ENCODE assay signal across 1 cellular context in genomic region chr17:50550661-50551432, GRCh38.
TF ChIP-seq lines count a peak whose summit lies in the region.

No MANE protein-coding gene starts in this region.

TF ChIP-seq in HepG2, 621 proteins besides CTCF, POLR2A, EP300 and RAD21 (continued from another document and continues in another):
- TF ChIP-seq, protein P1, sequence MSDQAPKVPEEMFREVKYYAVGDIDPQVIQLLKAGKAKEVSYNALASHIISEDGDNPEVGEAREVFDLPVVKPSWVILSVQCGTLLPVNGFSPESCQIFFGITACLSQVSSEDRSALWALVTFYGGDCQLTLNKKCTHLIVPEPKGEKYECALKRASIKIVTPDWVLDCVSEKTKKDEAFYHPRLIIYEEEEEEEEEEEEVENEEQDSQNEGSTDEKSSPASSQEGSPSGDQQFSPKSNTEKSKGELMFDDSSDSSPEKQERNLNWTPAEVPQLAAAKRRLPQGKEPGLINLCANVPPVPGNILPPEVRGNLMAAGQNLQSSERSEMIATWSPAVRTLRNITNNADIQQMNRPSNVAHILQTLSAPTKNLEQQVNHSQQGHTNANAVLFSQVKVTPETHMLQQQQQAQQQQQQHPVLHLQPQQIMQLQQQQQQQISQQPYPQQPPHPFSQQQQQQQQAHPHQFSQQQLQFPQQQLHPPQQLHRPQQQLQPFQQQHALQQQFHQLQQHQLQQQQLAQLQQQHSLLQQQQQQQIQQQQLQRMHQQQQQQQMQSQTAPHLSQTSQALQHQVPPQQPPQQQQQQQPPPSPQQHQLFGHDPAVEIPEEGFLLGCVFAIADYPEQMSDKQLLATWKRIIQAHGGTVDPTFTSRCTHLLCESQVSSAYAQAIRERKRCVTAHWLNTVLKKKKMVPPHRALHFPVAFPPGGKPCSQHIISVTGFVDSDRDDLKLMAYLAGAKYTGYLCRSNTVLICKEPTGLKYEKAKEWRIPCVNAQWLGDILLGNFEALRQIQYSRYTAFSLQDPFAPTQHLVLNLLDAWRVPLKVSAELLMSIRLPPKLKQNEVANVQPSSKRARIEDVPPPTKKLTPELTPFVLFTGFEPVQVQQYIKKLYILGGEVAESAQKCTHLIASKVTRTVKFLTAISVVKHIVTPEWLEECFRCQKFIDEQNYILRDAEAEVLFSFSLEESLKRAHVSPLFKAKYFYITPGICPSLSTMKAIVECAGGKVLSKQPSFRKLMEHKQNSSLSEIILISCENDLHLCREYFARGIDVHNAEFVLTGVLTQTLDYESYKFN (CRISPR knock-in tag; conservative IDR thresholded peaks at IDR 0.05): no peak
- TF ChIP-seq ZNF460 (CRISPR knock-in tag; IDR thresholded peaks at IDR 0.05; ENCODE audit: borderline replicate concordance) (no peak), ARNT2 (CRISPR knock-in tag; IDR thresholded peaks at IDR 0.05; ENCODE audit: low read depth) (no peak), ZFP37 (CRISPR knock-in tag; IDR thresholded peaks at IDR 0.05; ENCODE audit: borderline replicate concordance) (no peak), ZNF616 (CRISPR knock-in tag; IDR thresholded peaks at IDR 0.05; ENCODE audit: low read depth) (no peak), ZNF615 (CRISPR knock-in tag; IDR thresholded peaks at IDR 0.05; ENCODE audit: borderline replicate concordance) (no peak), SRF (IDR thresholded peaks at IDR 0.05; ENCODE audit: low read depth, low read length) (no peak), ZBTB3 (CRISPR knock-in tag; IDR thresholded peaks at IDR 0.05; ENCODE audit: borderline replicate concordance, low read depth) (no peak), SALL1 (CRISPR knock-in tag; IDR thresholded peaks at IDR 0.05) (peak; percentile 68; the same call in 1 of the 2 replicates), ZSCAN5A (CRISPR knock-in tag; IDR thresholded peaks at IDR 0.05; ENCODE audit: borderline replicate concordance) (no peak), RELA (CRISPR knock-in tag; IDR thresholded peaks at IDR 0.05) (peak; percentile 87; the same call in 1 of the 2 replicates), ZBTB46 (CRISPR knock-in tag; IDR thresholded peaks at IDR 0.05; ENCODE audit: borderline replicate concordance) (no peak), YEATS2 (CRISPR knock-in tag; IDR thresholded peaks at IDR 0.05; ENCODE audit: borderline replicate concordance) (peak; percentile 61; the same call in 1 of the 2 replicates), ZC3H4 (CRISPR knock-in tag; IDR thresholded peaks at IDR 0.05; ENCODE audit: borderline replicate concordance) (no peak), ZBTB34 (CRISPR knock-in tag; IDR thresholded peaks at IDR 0.05) (no peak), IKZF4 (CRISPR knock-in tag; IDR thresholded peaks at IDR 0.05; ENCODE audit: borderline replicate concordance, low read depth, not compliant biosample characterization) (no peak), BCL3 (CRISPR knock-in tag; IDR thresholded peaks at IDR 0.05) (0 out of 2 replicates have a peak, but pooled peaks have one; percentile 63), BORCS8-MEF2B (CRISPR knock-in tag; IDR thresholded peaks at IDR 0.05) (no peak), ZKSCAN8 (CRISPR knock-in tag; IDR thresholded peaks at IDR 0.05; ENCODE audit: borderline replicate concordance) (peak; percentile 54; the same call in 1 of the 2 replicates), TBX3 (IDR thresholded peaks at IDR 0.05; ENCODE audit: borderline replicate concordance) (no peak), THAP11 (CRISPR knock-in tag; IDR thresholded peaks at IDR 0.05) (peak; percentile 45; the same call in 1 of the 2 replicates), SMYD3 (CRISPR knock-in tag; IDR thresholded peaks at IDR 0.05) (no peak), FOSL1 (CRISPR knock-in tag; IDR thresholded peaks at IDR 0.05; ENCODE audit: borderline replicate concordance) (no peak), MIER2 (CRISPR knock-in tag; IDR thresholded peaks at IDR 0.05) (peak; percentile 53; the same call in 1 of the 2 replicates), MED13 (CRISPR knock-in tag; IDR thresholded peaks at IDR 0.05) (no peak; the same call in 1 of the 2 replicates), ZFAT (CRISPR knock-in tag; conservative IDR thresholded peaks at IDR 0.05) (no peak), HCFC1 (IDR thresholded peaks at IDR 0.05; ENCODE audit: low read depth, low read length) (no peak), YEATS4 (CRISPR knock-in tag; IDR thresholded peaks at IDR 0.05; ENCODE audit: borderline replicate concordance) (no peak), HNF4A (CRISPR knock-in tag; IDR thresholded peaks at IDR 0.05) (0 out of 2 replicates have a peak, but pooled peaks have one; percentile 21), NCOR1 (IDR thresholded peaks at IDR 0.05; ENCODE audit: borderline replicate concordance, low read length) (no peak), NONO (IDR thresholded peaks at IDR 0.05) (no peak), NONO (CRISPR knock-in tag; conservative IDR thresholded peaks at IDR 0.05) (no peak), ZNF703 (CRISPR knock-in tag; IDR thresholded peaks at IDR 0.05; ENCODE audit: borderline replicate concordance) (no peak), CENPBD1 (CRISPR knock-in tag; IDR thresholded peaks at IDR 0.05; ENCODE audit: borderline replicate concordance, low read depth) (no peak; the same call in 1 of the 2 replicates), CSRNP1 (CRISPR knock-in tag; IDR thresholded peaks at IDR 0.05) (no peak), ZNF350 (CRISPR knock-in tag; IDR thresholded peaks at IDR 0.05; ENCODE audit: borderline replicate concordance, low read depth) (peak; percentile 53; the same call in 1 of the 2 replicates), ZNF878 (CRISPR knock-in tag; IDR thresholded peaks at IDR 0.05) (no peak), CCDC6 (CRISPR knock-in tag; IDR thresholded peaks at IDR 0.05) (no peak), ZNF3 (CRISPR knock-in tag; IDR thresholded peaks at IDR 0.05) (no peak), ZNF17 (CRISPR knock-in tag; IDR thresholded peaks at IDR 0.05) (no peak), ATF6 (CRISPR knock-in tag; conservative IDR thresholded peaks at IDR 0.05) (no peak), ZNF83 (CRISPR knock-in tag; IDR thresholded peaks at IDR 0.05; ENCODE audit: borderline replicate concordance) (no peak), ZFP36 (IDR thresholded peaks at IDR 0.05; ENCODE audit: borderline replicate concordance, low read depth, low read length, partially characterized antibody) (no peak), GTF2F1 (IDR thresholded peaks at IDR 0.05; ENCODE audit: low read length) (no peak), HIC2 (CRISPR knock-in tag; IDR thresholded peaks at IDR 0.05; ENCODE audit: low read depth) (no peak; the same call in 1 of the 2 replicates), ZNF672 (CRISPR knock-in tag; IDR thresholded peaks at IDR 0.05) (no peak), MAFG (CRISPR knock-in tag; IDR thresholded peaks at IDR 0.05) (no peak)
- TF ChIP-seq, protein P2, sequence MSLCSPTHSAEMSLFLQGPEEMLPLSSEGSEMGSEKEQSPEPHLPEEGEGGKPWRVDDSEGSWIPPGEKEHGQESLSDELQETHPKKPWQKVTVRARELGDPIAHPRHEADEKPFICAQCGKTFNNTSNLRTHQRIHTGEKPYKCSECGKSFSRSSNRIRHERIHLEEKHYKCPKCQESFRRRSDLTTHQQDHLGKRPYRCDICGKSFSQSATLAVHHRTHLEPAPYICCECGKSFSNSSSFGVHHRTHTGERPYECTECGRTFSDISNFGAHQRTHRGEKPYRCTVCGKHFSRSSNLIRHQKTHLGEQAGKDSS (CRISPR knock-in tag; IDR thresholded peaks at IDR 0.05; ENCODE audit: borderline replicate concordance, low read depth): no peak
- TF ChIP-seq, protein P3, sequence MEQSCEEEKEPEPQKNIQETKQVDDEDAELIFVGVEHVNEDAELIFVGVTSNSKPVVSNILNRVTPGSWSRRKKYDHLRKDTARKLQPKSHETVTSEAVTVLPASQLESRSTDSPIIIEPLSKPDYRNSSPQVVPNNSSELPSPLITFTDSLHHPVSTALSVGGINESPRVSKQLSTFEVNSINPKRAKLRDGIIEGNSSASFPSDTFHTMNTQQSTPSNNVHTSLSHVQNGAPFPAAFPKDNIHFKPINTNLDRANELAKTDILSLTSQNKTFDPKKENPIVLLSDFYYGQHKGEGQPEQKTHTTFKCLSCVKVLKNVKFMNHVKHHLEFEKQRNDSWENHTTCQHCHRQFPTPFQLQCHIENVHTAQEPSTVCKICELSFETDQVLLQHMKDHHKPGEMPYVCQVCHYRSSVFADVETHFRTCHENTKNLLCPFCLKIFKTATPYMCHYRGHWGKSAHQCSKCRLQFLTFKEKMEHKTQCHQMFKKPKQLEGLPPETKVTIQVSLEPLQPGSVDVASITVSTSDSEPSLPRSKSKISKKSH (CRISPR knock-in tag; IDR thresholded peaks at IDR 0.05; ENCODE audit: borderline replicate concordance): no peak
